In genomic region chr3:57555738-57556458, GRCh38 we compare ENCODE assay signal across 8 cellular contexts. TPM values are rescaled to one million over a fixed set of nuclear protein-coding genes. Genes with fewer than 3 reads are reported as not detected.
DNase-seq lines count a peak whose midpoint lies in the region; ATAC-seq and TF ChIP-seq lines count a peak whose summit lies in the region.

PDE12 (plus strand) TSS chr3:57556274; CDS start chr3:57556380, 106 bp downstream.

- ATAC-seq in GM21526 (IDR thresholded peaks at IDR 0.05; ENCODE audit: low FRiP score, unreplicated experiment): peak; percentile 81
- ATAC-seq in PC-3: peak; percentile 76

- H3K4me2 ChIP-seq in PC-3 (ENCODE audit: low read length): peak within 1 kb of the TSS; percentile 95

- H3K79me2 ChIP-seq in PC-3 (ENCODE audit: low read length): peaks cover 48% of the 10 kb centered on the region

- CTCF ChIA-PET in PC-3 (lab: Charles Lee): interaction anchor here (1.0 kb wide), 1 partner anchor 91 kb away, joined by 4 read pairs; no protein-coding TSS in a partner anchor

- H3K27ac ChIP-seq in PC-3 (ENCODE audit: low read length) (peak within 1 kb of the TSS; percentile 75), mucosa of rectum (ENCODE audit: low read depth in 2 of 2, low read length in 2 of 2) (peak within 1 kb of the TSS; percentile 89 to 91)

- no peaks in the 10 kb centered on the region for H3F3A ChIP-seq in PC-3 (ENCODE audit: low read length, unreplicated experiment)

- TF ChIP-seq CTCF in PC-3 (conservative IDR thresholded peaks at IDR 0.05; ENCODE audit: low read depth, low read length): no peak

- H3K9ac ChIP-seq in PC-3 (ENCODE audit: low read length): peak within 1 kb of the TSS; percentile 94
- peak within 1 kb of the TSS; percentile 78 to 97 for H3K9ac ChIP-seq in mucosa of rectum (ENCODE audit: low read depth in 1 of 2, low read length in 2 of 2)

- TF ChIP-seq POLR2A in erythroblast (IDR thresholded peaks at IDR 0.05; ENCODE audit: low read length): peak; percentile 96

- no TSS peak for BruUV-seq in PC-3 (replicated peaks; lab: Mats Ljungman, UMichigan)

- H3K27me3 ChIP-seq in PC-3 (ENCODE audit: low read length): no peaks in the 10 kb centered on the region
- no peaks in the 10 kb centered on the region for H3K27me3 ChIP-seq in mucosa of rectum (ENCODE audit: control insufficient read depth in 2 of 2, insufficient read depth in 2 of 2, low read length in 2 of 2)

- no peaks in the 10 kb centered on the region for H3K9me2 ChIP-seq in PC-3 (replicated peaks; ENCODE audit: low read length)

- no peaks in the 10 kb centered on the region for H3K9me3 ChIP-seq in PC-3 (ENCODE audit: low read length)
- no peaks in the 10 kb centered on the region for H3K9me3 ChIP-seq in mucosa of rectum (ENCODE audit: control insufficient read depth in 2 of 2, low read length in 2 of 2)

- H3K4me3 ChIP-seq in PC-3 (ENCODE audit: low read length) (peak within 1 kb of the TSS; percentile 85), mucosa of rectum (ENCODE audit: low read length in 2 of 2) (peak within 1 kb of the TSS; percentile 89 to 100)

- peaks cover 9% of the 10 kb centered on the region; the same call in 1 of the 2 replicates for H3K36me3 ChIP-seq in PC-3 (ENCODE audit: low read depth, low read length)
- H3K36me3 ChIP-seq in mucosa of rectum (ENCODE audit: control insufficient read depth in 2 of 2, insufficient read depth in 2 of 2, low read length in 2 of 2): peaks cover 7 to 12% of the 10 kb centered on the region in 2 donors

- peaks cover 32% of the 10 kb centered on the region for H3K4me1 ChIP-seq in PC-3 (ENCODE audit: insufficient read depth, low read length)
- peaks cover 18 to 23% of the 10 kb centered on the region in 2 donors for H3K4me1 ChIP-seq in mucosa of rectum (ENCODE audit: control insufficient read depth in 2 of 2, insufficient read depth in 2 of 2, low read length in 2 of 2)

- intact Hi-C loops in PC-3 (cut with micrococcal nuclease): loop anchor here (2.0 to 5.0 kb wide), 6 partner anchors 25 to 384 kb away; partner anchors contain the start of gene ARF4

- POLR2A ChIA-PET in PC-3 (lab: Charles Lee; ENCODE audit: unreplicated experiment): interaction anchor here (0.6 kb wide), 1 partner anchor 170 kb away, joined by 3 read pairs; no protein-coding TSS in a partner anchor

- DNase-seq in DMS114 treated with DMSO at 0.1 percent for 48 hours (lab: John Stamatoyannopoulos, UW; ENCODE audit: unreplicated experiment): peak; percentile 70
- peak; percentile 46 for DNase-seq in HuH-7.5 (ENCODE audit: low spot score)
- peak; percentile 89 for DNase-seq in PC-3
- DNase-seq in activated T-cell treated with anti-CD3 and anti-CD28 coated beads for 48 hours (ENCODE audit: low read depth): peak; percentile 80
- DNase-seq in erythroblast (lab: John Stamatoyannopoulos, UW): peak; percentile 94
- DNase-seq in stimulated activated CD8-positive, alpha-beta memory T cell treated with anti-CD3 and anti-CD28 coated beads, Interleukin-4, amount 100 ng/mL, for 4 hours (ENCODE audit: low read depth in 2 of 2, low spot score in 1 of 2): peak; percentile 59 to 71

- peaks cover 17% of the 10 kb centered on the region for H4K20me1 ChIP-seq in PC-3 (ENCODE audit: low read length)

- peak within 1 kb of the TSS; percentile 99 for H2AFZ ChIP-seq in PC-3 (ENCODE audit: low read length)

RNA-seq across cellular contexts. Expression of gene PDE12, which starts in this region (rescaled TPM):
- total RNA-seq in PC-3 (2014; rRNA removed): 25.3 and 32.3 TPM in 2 replicates

Comparison
In these comparisons a context has a peak if more than half of its experiments do, and no peak if none do; other contexts are left out.
1. Peak in every context shown above with its lines: DNase-seq, ATAC-seq, H3K4me3 ChIP-seq and H3K27ac ChIP-seq.